ENCODE assay signal across 10 cellular contexts in genomic region chr5:16626696-16627264, GRCh38. TPM values are rescaled to one million over a fixed set of nuclear protein-coding genes. Genes with fewer than 3 reads are reported as not detected.
DNase-seq lines count a peak whose midpoint lies in the region; ATAC-seq and TF ChIP-seq lines count a peak whose summit lies in the region.
"Had no signal": no experiment of that assay in that cellular context is flagged by ENCODE, and none has a peak within 500 bp of the region (broad histone marks: within the 10 kb centered on the region; RNA-seq: fewer than 3 reads in every experiment).

No MANE protein-coding gene starts in this region.

- no peaks in the 10 kb centered on the region for H3K27me3 Mint-ChIP-seq in activated T-helper 2 cell treated with anti-CD3 and anti-CD28 coated beads, Interferon-gamma antibody, Interleukin-2, Interleukin-4, amounts not matched to agents 10 μg/mL and 5 μg/mL and 100 μg/mL, durations not matched to agents 14 hours and 24 hours and 36 hours (ENCODE audit: low read depth)

- DNase-seq in AG10803 (ENCODE audit: low read depth) (peak; percentile 7), NCI-H128 (lab: John Stamatoyannopoulos, UW; ENCODE audit: unreplicated experiment) (no peak), islet precursor cell (no peak), posterior cingulate gyrus (no peak)
- peak; percentile 39 for DNase-seq in activated T-helper 2 cell treated with anti-CD3 and anti-CD28 coated beads, Interferon-gamma antibody, Interleukin-2, Interleukin-4, amounts not matched to agents 10 μg/mL and 5 μg/mL and 100 μg/mL, durations not matched to agents 14 hours and 24 hours and 36 hours (ENCODE audit: low spot score)
- DNase-seq: heart right ventricle, PC-9 had no signal

- no peak for TF ChIP-seq CTCF in AG10803 (conservative IDR thresholded peaks at IDR 0.05; ENCODE audit: low read length)

- ATAC-seq in GM19438 (IDR thresholded peaks at IDR 0.05; ENCODE audit: low read depth, unreplicated experiment): peak; percentile 84
- peak; percentile 76 for ATAC-seq in HG03432 (IDR thresholded peaks at IDR 0.05; ENCODE audit: unreplicated experiment)
- no peak for ATAC-seq in HG03108 (IDR thresholded peaks at IDR 0.05; ENCODE audit: unreplicated experiment)

- no peak overlapping the region for H3K4me3 ChIP-seq in AG10803 (ENCODE audit: low read length)
- H3K4me3 ChIP-seq: heart right ventricle, PC-9 had no signal

- H3K4me1 Mint-ChIP-seq in activated T-helper 2 cell treated with anti-CD3 and anti-CD28 coated beads, Interferon-gamma antibody, Interleukin-2, Interleukin-4, amounts not matched to agents 10 μg/mL and 5 μg/mL and 100 μg/mL, durations not matched to agents 14 hours and 24 hours and 36 hours (ENCODE audit: low read depth): peaks cover 45% of the 10 kb centered on the region

- intact Hi-C loops in activated T-helper 2 cell treated with anti-CD3 and anti-CD28 coated beads, Interferon-gamma antibody, Interleukin-2, Interleukin-4, amounts not matched to agents 10 μg/mL and 5 μg/mL and 100 μg/mL, durations not matched to agents 14 hours and 24 hours and 36 hours (cut with micrococcal nuclease): loop anchor here (1.0 to 5.0 kb wide), 4 partner anchors 9 to 170 kb away; no protein-coding TSS in a partner anchor
- intact Hi-C loops in posterior cingulate gyrus (cut with DNase I): no loop called here

- peak overlapping the region; percentile 5 for H3K4me3 Mint-ChIP-seq in activated T-helper 2 cell treated with anti-CD3 and anti-CD28 coated beads, Interferon-gamma antibody, Interleukin-2, Interleukin-4, amounts not matched to agents 10 μg/mL and 5 μg/mL and 100 μg/mL, durations not matched to agents 14 hours and 24 hours and 36 hours (ENCODE audit: low read depth)

- H3K27ac Mint-ChIP-seq in activated T-helper 2 cell treated with anti-CD3 and anti-CD28 coated beads, Interferon-gamma antibody, Interleukin-2, Interleukin-4, amounts not matched to agents 10 μg/mL and 5 μg/mL and 100 μg/mL, durations not matched to agents 14 hours and 24 hours and 36 hours: peak overlapping the region; percentile 78

- peaks cover 5% of the 10 kb centered on the region for H3K36me3 Mint-ChIP-seq in activated T-helper 2 cell treated with anti-CD3 and anti-CD28 coated beads, Interferon-gamma antibody, Interleukin-2, Interleukin-4, amounts not matched to agents 10 μg/mL and 5 μg/mL and 100 μg/mL, durations not matched to agents 14 hours and 24 hours and 36 hours (ENCODE audit: low read depth)

- H3K9me3 Mint-ChIP-seq in activated T-helper 2 cell treated with anti-CD3 and anti-CD28 coated beads, Interferon-gamma antibody, Interleukin-2, Interleukin-4, amounts not matched to agents 10 μg/mL and 5 μg/mL and 100 μg/mL, durations not matched to agents 14 hours and 24 hours and 36 hours: peaks cover 7% of the 10 kb centered on the region

RNA-seq across cellular contexts. Expression of gene RETREG1, which starts 10.0 kb away (rescaled TPM):
- 21.9 and 28.0 TPM in 2 replicates for total RNA-seq in activated T-helper 2 cell treated with anti-CD3 and anti-CD28 coated beads, Interferon-gamma antibody, Interleukin-2, Interleukin-4, amounts not matched to agents 10 μg/mL and 5 μg/mL and 100 μg/mL, durations not matched to agents 14 hours and 24 hours and 36 hours

Comparison
In these comparisons a context has a peak if more than half of its experiments do, and no peak if none do; other contexts are left out.
1. DNase-seq: peak in AG10803 (single experiment) and activated T-helper 2 cell treated with anti-CD3 and anti-CD28 coated beads, Interferon-gamma antibody, Interleukin-2, Interleukin-4, amounts not matched to agents 10 μg/mL and 5 μg/mL and 100 μg/mL, durations not matched to agents 14 hours and 24 hours and 36 hours (single experiment); none in NCI-H128 (single experiment), islet precursor cell (single experiment) and posterior cingulate gyrus (0 of 10).